6 cellular contexts compared by ENCODE assay signal in genomic region chr2:74441111-74441689, GRCh38. TPM values are rescaled to one million over a fixed set of nuclear protein-coding genes. Genes with fewer than 3 reads are reported as not detected.
DNase-seq lines count a peak whose midpoint lies in the region; ATAC-seq and TF ChIP-seq lines count a peak whose summit lies in the region.

No MANE protein-coding gene starts in this region.

- H3K9me3 Mint-ChIP-seq in activated naive CD8-positive, alpha-beta T cell treated with anti-CD3 and anti-CD28 coated beads for 36 hours, result no peaks in the 10 kb centered on the region
- H3K9me3 Mint-ChIP-seq in mesothelial cell of epicardium, result no peaks in the 10 kb centered on the region

- ATAC-seq in DND-41 (ENCODE audit: insufficient read depth, low read depth) (no peak), HG03520 (IDR thresholded peaks at IDR 0.05; ENCODE audit: unreplicated experiment) (no peak)

- H3K27ac ChIP-seq in DND-41 (ENCODE audit: low read length), result peak overlapping the region; percentile 65

- H3K36me3 Mint-ChIP-seq in activated naive CD8-positive, alpha-beta T cell treated with anti-CD3 and anti-CD28 coated beads for 36 hours, result no peaks in the 10 kb centered on the region
- H3K36me3 Mint-ChIP-seq in mesothelial cell of epicardium, result no peaks in the 10 kb centered on the region

- H3K36me3 ChIP-seq in DND-41 (ENCODE audit: insufficient read depth, low read length), result no peaks in the 10 kb centered on the region

- TF ChIP-seq CTCF in DND-41 (IDR thresholded peaks at IDR 0.05; ENCODE audit: borderline replicate concordance, extremely low read depth, low read length, poor library complexity, severe bottlenecking) (no peak), mesothelial cell of epicardium (IDR thresholded peaks at IDR 0.05; ENCODE audit: unreplicated experiment) (no peak), GM20000 (IDR thresholded peaks at IDR 0.05; ENCODE audit: extremely low read depth, missing control alignments) (no peak)

- no peaks in the 10 kb centered on the region for H3K9me3 ChIP-seq in DND-41 (ENCODE audit: insufficient read depth, low read length, severe bottlenecking)

- DNase-seq in DND-41 (no peak), mesothelial cell of epicardium (ENCODE audit: low spot score in 2 of 2, unreplicated experiment in 2 of 2) (no peak), NK-92 (lab: John Stamatoyannopoulos, UW; ENCODE audit: unreplicated experiment) (no peak), GM20000 (ENCODE audit: low spot score) (no peak)
- DNase-seq in activated naive CD8-positive, alpha-beta T cell treated with anti-CD3 and anti-CD28 coated beads for 36 hours, result no peak

- H3K4me1 ChIP-seq in DND-41 (ENCODE audit: insufficient read depth, low read length), result peaks cover 41% of the 10 kb centered on the region

- H2AFZ ChIP-seq in DND-41 (ENCODE audit: low read depth, low read length), result peak overlapping the region; percentile 86

- peaks cover 5% of the 10 kb centered on the region; the same call in 1 of the 2 replicates for H3K79me2 ChIP-seq in DND-41 (ENCODE audit: insufficient read depth, low read length)

- peak overlapping the region in 1 of 2 experiments; percentile 70; a peak in 1 of 4 replicates for H3K4me3 ChIP-seq in DND-41 (ENCODE audit: low read depth in 1 of 2, low read length in 2 of 2)

- H3K27me3 ChIP-seq in DND-41 (ENCODE audit: insufficient read depth, low read length, poor library complexity), result peaks cover 4% of the 10 kb centered on the region

- H4K20me1 ChIP-seq in DND-41 (ENCODE audit: insufficient read depth, low read length), result no peaks in the 10 kb centered on the region

- peaks cover 47% of the 10 kb centered on the region for H3K27me3 Mint-ChIP-seq in activated naive CD8-positive, alpha-beta T cell treated with anti-CD3 and anti-CD28 coated beads for 36 hours
- H3K27me3 Mint-ChIP-seq in mesothelial cell of epicardium (ENCODE audit: low read depth), result no peaks in the 10 kb centered on the region

- no peak overlapping the region for H3K27ac Mint-ChIP-seq in activated naive CD8-positive, alpha-beta T cell treated with anti-CD3 and anti-CD28 coated beads for 36 hours
- peak overlapping the region; percentile 99 for H3K27ac Mint-ChIP-seq in mesothelial cell of epicardium

- peak overlapping the region; percentile 77; the same call in 1 of the 2 replicates for H3K9ac ChIP-seq in DND-41 (ENCODE audit: low read depth, low read length)

- peak overlapping the region; percentile 85 for H3K4me2 ChIP-seq in DND-41 (ENCODE audit: insufficient read depth, low read length)

- peak overlapping the region; percentile 2 for H3K4me3 Mint-ChIP-seq in activated naive CD8-positive, alpha-beta T cell treated with anti-CD3 and anti-CD28 coated beads for 36 hours
- H3K4me3 Mint-ChIP-seq in mesothelial cell of epicardium, result peak overlapping the region; percentile 93

- peaks cover 7% of the 10 kb centered on the region for H3K4me1 Mint-ChIP-seq in activated naive CD8-positive, alpha-beta T cell treated with anti-CD3 and anti-CD28 coated beads for 36 hours
- H3K4me1 Mint-ChIP-seq in mesothelial cell of epicardium, result peaks cover 49% of the 10 kb centered on the region

RNA-seq across cellular contexts. Expression of gene RTKN, which starts 0.5 kb away (rescaled TPM):
- 1 to 10 TPM; 1.6 to 1.8 TPM for total RNA-seq in activated naive CD8-positive, alpha-beta T cell treated with anti-CD3 and anti-CD28 coated beads for 36 hours
- total RNA-seq in mesothelial cell of epicardium, result 85.0 to 88.9 TPM (median 86.4 TPM) in 3 replicates

RNA-seq across cellular contexts. Expression of gene INO80B, which starts 13.7 kb away (rescaled TPM):
- 10 to 100 TPM; 29.0 to 30.9 TPM for total RNA-seq in activated naive CD8-positive, alpha-beta T cell treated with anti-CD3 and anti-CD28 coated beads for 36 hours
- 42.9 to 48.1 TPM (median 45.3 TPM) in 3 replicates for total RNA-seq in mesothelial cell of epicardium

RNA-seq across cellular contexts. Expression of gene WBP1, which starts 17.0 kb away (rescaled TPM):
- total RNA-seq in activated naive CD8-positive, alpha-beta T cell treated with anti-CD3 and anti-CD28 coated beads for 36 hours, result 10 to 100 TPM; 19.1 to 20.1 TPM
- 111 to 113 TPM (median 111 TPM) in 3 replicates for total RNA-seq in mesothelial cell of epicardium

RNA-seq across cellular contexts. Expression of gene WDR54, which starts 19.7 kb away (rescaled TPM):
- 10 to 100 TPM; 88.6 to 90.2 TPM for total RNA-seq in activated naive CD8-positive, alpha-beta T cell treated with anti-CD3 and anti-CD28 coated beads for 36 hours
- total RNA-seq in mesothelial cell of epicardium, result 20.2 to 25.0 TPM (median 23.7 TPM) in 3 replicates

RNA-seq across cellular contexts. Expression of gene C2orf81, which starts 19.8 kb away (rescaled TPM):
- total RNA-seq in activated naive CD8-positive, alpha-beta T cell treated with anti-CD3 and anti-CD28 coated beads for 36 hours, result 1 to 10 TPM; 5.1 to 6.2 TPM
- 4.7 to 8.8 TPM (median 6.0 TPM) in 3 replicates for total RNA-seq in mesothelial cell of epicardium

Comparison
In these comparisons a context has a peak if more than half of its experiments do, and no peak if none do; other contexts are left out.
1. RNA of gene RTKN, which starts 0.5 kb away (total RNA-seq): 85.0 to 88.9 TPM in mesothelial cell of epicardium; 1.6 to 1.8 TPM in activated naive CD8-positive, alpha-beta T cell treated with anti-CD3 and anti-CD28 coated beads for 36 hours; every median in the first group is over 10 times any median in the second.